Comparison of ENCODE assay signal across 8 cellular contexts in genomic region chr10:119177708-119178370, GRCh38. TPM values are rescaled to one million over a fixed set of nuclear protein-coding genes. Genes with fewer than 3 reads are reported as not detected.
A peak's percentile ranks its signal among the peaks of the same experiment; 100 is the strongest.
DNase-seq lines count a peak whose midpoint lies in the region; ATAC-seq lines count a peak whose summit lies in the region.

No MANE protein-coding gene starts in this region.

- peak; percentile 58 for DNase-seq in activated CD4-positive, alpha-beta T cell treated with anti-CD3 and anti-CD28 coated beads for 48 hours
- no peak for DNase-seq in activated CD4-positive, alpha-beta T cell treated with anti-CD3 and anti-CD28 coated beads for 1 hour
- DNase-seq in Jurkat, Clone E6-1 (ENCODE audit: low read depth, low spot score) = no peak
- peak; percentile 41 for DNase-seq in activated naive CD8-positive, alpha-beta T cell treated with anti-CD3 and anti-CD28 coated beads, Interleukin-2, amount 50 U/mL, for 24 hours
- DNase-seq in left colon (no peak), NCI-H2196 treated with DMSO at 0.1 percent for 48 hours (lab: John Stamatoyannopoulos, UW; ENCODE audit: unreplicated experiment) (no peak), NCI-H128 (lab: John Stamatoyannopoulos, UW; ENCODE audit: unreplicated experiment) (no peak)

- H3K4me3 Mint-ChIP-seq in activated naive CD8-positive, alpha-beta T cell treated with anti-CD3 and anti-CD28 coated beads, Interleukin-2, amount 50 U/mL, for 24 hours = peak overlapping the region; percentile 99
- peak overlapping the region; percentile 100 for H3K4me3 Mint-ChIP-seq in stimulated activated naive CD8-positive, alpha-beta T cell treated with anti-CD3 and anti-CD28 coated beads, Interleukin-15, Interleukin-2, amounts not matched to agents 100 ng/mL and 50 ng/mL, for 24 hours

- intact Hi-C loops in left colon (cut with DNase I, micrococcal nuclease) = no loop called here

- ATAC-seq in activated naive CD8-positive, alpha-beta T cell treated with anti-CD3 and anti-CD28 coated beads, Interleukin-2, amount 50 U/mL, for 24 hours = peak; percentile 50
- ATAC-seq in left colon = peak; percentile 35

- peaks cover 43% of the 10 kb centered on the region for H3K4me1 Mint-ChIP-seq in activated naive CD8-positive, alpha-beta T cell treated with anti-CD3 and anti-CD28 coated beads, Interleukin-2, amount 50 U/mL, for 24 hours
- H3K4me1 Mint-ChIP-seq in stimulated activated naive CD8-positive, alpha-beta T cell treated with anti-CD3 and anti-CD28 coated beads, Interleukin-15, Interleukin-2, amounts not matched to agents 100 ng/mL and 50 ng/mL, for 24 hours (ENCODE audit: low read depth) = peaks cover 48% of the 10 kb centered on the region

- peaks cover 29% of the 10 kb centered on the region for H3K36me3 Mint-ChIP-seq in activated naive CD8-positive, alpha-beta T cell treated with anti-CD3 and anti-CD28 coated beads, Interleukin-2, amount 50 U/mL, for 24 hours (ENCODE audit: low read depth)
- peaks cover 36% of the 10 kb centered on the region for H3K36me3 Mint-ChIP-seq in stimulated activated naive CD8-positive, alpha-beta T cell treated with anti-CD3 and anti-CD28 coated beads, Interleukin-15, Interleukin-2, amounts not matched to agents 100 ng/mL and 50 ng/mL, for 24 hours (ENCODE audit: low read depth)

- H3K27me3 Mint-ChIP-seq in activated naive CD8-positive, alpha-beta T cell treated with anti-CD3 and anti-CD28 coated beads, Interleukin-2, amount 50 U/mL, for 24 hours = no peaks in the 10 kb centered on the region
- H3K27me3 Mint-ChIP-seq in stimulated activated naive CD8-positive, alpha-beta T cell treated with anti-CD3 and anti-CD28 coated beads, Interleukin-15, Interleukin-2, amounts not matched to agents 100 ng/mL and 50 ng/mL, for 24 hours = no peaks in the 10 kb centered on the region

- peak overlapping the region; percentile 100 for H3K27ac Mint-ChIP-seq in activated naive CD8-positive, alpha-beta T cell treated with anti-CD3 and anti-CD28 coated beads, Interleukin-2, amount 50 U/mL, for 24 hours
- H3K27ac Mint-ChIP-seq in stimulated activated naive CD8-positive, alpha-beta T cell treated with anti-CD3 and anti-CD28 coated beads, Interleukin-15, Interleukin-2, amounts not matched to agents 100 ng/mL and 50 ng/mL, for 24 hours = peak overlapping the region; percentile 99

- H3K4me3 ChIP-seq in Jurkat, Clone E6-1 (ENCODE audit: low read length) = peak overlapping the region; percentile 78

- no peaks in the 10 kb centered on the region for H3K9me3 Mint-ChIP-seq in activated naive CD8-positive, alpha-beta T cell treated with anti-CD3 and anti-CD28 coated beads, Interleukin-2, amount 50 U/mL, for 24 hours
- no peaks in the 10 kb centered on the region for H3K9me3 Mint-ChIP-seq in stimulated activated naive CD8-positive, alpha-beta T cell treated with anti-CD3 and anti-CD28 coated beads, Interleukin-15, Interleukin-2, amounts not matched to agents 100 ng/mL and 50 ng/mL, for 24 hours

RNA-seq across cellular contexts. Expression of gene PRDX3, which starts 0.8 kb away (rescaled TPM):
- polyA plus RNA-seq in Jurkat, Clone E6-1 (2012; ENCODE audit: insufficient read depth, insufficient read length) = 189 TPM
- 100 to 1,000 TPM; 102 to 111 TPM for total RNA-seq in left colon

RNA-seq across cellular contexts. Expression of gene SFXN4, which starts 12.3 kb away (rescaled TPM):
- 47.1 TPM for polyA plus RNA-seq in Jurkat, Clone E6-1 (2012; ENCODE audit: insufficient read depth, insufficient read length)
- 10 to 100 TPM; 30.8 to 37.0 TPM for total RNA-seq in left colon

RNA-seq across cellular contexts. Expression of gene GRK5, which starts 29.5 kb away (rescaled TPM):
- polyA plus RNA-seq in Jurkat, Clone E6-1 (2012; ENCODE audit: insufficient read depth, insufficient read length) = 15.1 TPM
- total RNA-seq in left colon = 10 to 100 TPM in 1 of 2 donors, 1 to 10 TPM in 1; 7.8 to 12.4 TPM

Comparison
In these comparisons a context has a peak if more than half of its experiments do, and no peak if none do; other contexts are left out.
1. DNase-seq: peak in activated CD4-positive, alpha-beta T cell treated with anti-CD3 and anti-CD28 coated beads for 48 hours (single experiment) and activated naive CD8-positive, alpha-beta T cell treated with anti-CD3 and anti-CD28 coated beads, Interleukin-2, amount 50 U/mL, for 24 hours (single experiment); none in activated CD4-positive, alpha-beta T cell treated with anti-CD3 and anti-CD28 coated beads for 1 hour (single experiment), Jurkat, Clone E6-1 (single experiment), left colon (0 of 2), NCI-H2196 treated with DMSO at 0.1 percent for 48 hours (single experiment) and NCI-H128 (single experiment).